ENCODE assay signal across 24 cellular contexts in the genomic region with DNA sequence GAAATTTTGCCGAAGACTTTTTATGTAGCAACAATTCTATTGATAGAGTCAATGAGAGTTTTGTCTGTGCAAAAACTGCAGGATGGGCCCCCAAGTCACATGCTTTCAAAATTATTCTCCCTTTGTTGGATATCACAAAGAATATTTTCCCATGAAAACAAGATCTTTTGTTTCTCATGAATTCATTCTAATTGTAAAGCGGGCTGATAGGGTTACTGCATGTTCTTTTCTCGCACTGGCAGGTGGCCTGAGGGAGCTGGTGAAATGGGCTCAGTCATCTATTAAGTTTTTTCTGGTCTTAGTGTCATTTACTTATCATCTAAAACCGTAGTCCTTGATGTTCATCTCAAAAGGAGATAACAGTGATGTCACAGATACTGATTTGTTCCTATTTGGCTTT. TPM values are rescaled to one million over a fixed set of nuclear protein-coding genes. Genes with fewer than 3 reads are reported as not detected.
DNase-seq lines count a peak whose midpoint lies in the region; ATAC-seq lines count a peak whose summit lies in the region.
"Had no signal": no experiment of that assay in that cellular context is flagged by ENCODE, and none has a peak within 500 bp of the region (broad histone marks: within the 10 kb centered on the region; RNA-seq: fewer than 3 reads in every experiment).

No MANE protein-coding gene starts in this region.

- CTCF ChIA-PET in activated CD8-positive, alpha-beta memory T cell treated with anti-CD3 and anti-CD28 coated beads, Interleukin-2, amount 10 ng/mL, durations not matched to agents 7 days and 5 days (lab: Charles Lee) = no interaction called here

- H3K4me3 Mint-ChIP-seq in activated CD8-positive, alpha-beta memory T cell treated with anti-CD3 and anti-CD28 coated beads, Interleukin-2, amount 10 ng/mL, durations not matched to agents 7 days and 5 days = no peak overlapping the region
- H3K4me3 Mint-ChIP-seq: CD8-positive, alpha-beta memory T cell had no signal

- DNase-seq in Ammon's horn (ENCODE audit: low spot score) (peak; percentile 22), NCI-H146 treated with DMSO at 0.1 percent for 48 hours (lab: John Stamatoyannopoulos, UW; ENCODE audit: unreplicated experiment) (peak; percentile 45), caudate nucleus (lab: John Stamatoyannopoulos, UW) (peak in 11 of 61 donors; percentile 0 to 34 (median 6)), midbrain (lab: John Stamatoyannopoulos, UW) (peak; percentile 18), DMS79 treated with DMSO at 0.1 percent for 48 hours (lab: John Stamatoyannopoulos, UW) (no peak), T-helper 2 cell (no peak), DMS53 treated with DMSO at 0.1 percent for 48 hours (lab: John Stamatoyannopoulos, UW; ENCODE audit: unreplicated experiment) (no peak)
- DNase-seq in activated CD8-positive, alpha-beta memory T cell treated with anti-CD3 and anti-CD28 coated beads, Interleukin-2, amount 10 ng/mL, durations not matched to agents 7 days and 5 days = no peak
- DNase-seq: AML-193; Calu3; CD8-positive, alpha-beta memory T cell; DMS153; GDM1; GOT3; IMR-90; NCI-H1105; NCI-H1694; NCI-H2081; NCI-H226; NCI-H524; OCI-M1; SJCRH30 had no signal

- H3K4me1 Mint-ChIP-seq in activated CD8-positive, alpha-beta memory T cell treated with anti-CD3 and anti-CD28 coated beads, Interleukin-2, amount 10 ng/mL, durations not matched to agents 7 days and 5 days = no peaks in the 10 kb centered on the region

- H3K27me3 Mint-ChIP-seq in activated CD8-positive, alpha-beta memory T cell treated with anti-CD3 and anti-CD28 coated beads, Interleukin-2, amount 10 ng/mL, durations not matched to agents 7 days and 5 days = no peaks in the 10 kb centered on the region

- H3K36me3 Mint-ChIP-seq in activated CD8-positive, alpha-beta memory T cell treated with anti-CD3 and anti-CD28 coated beads, Interleukin-2, amount 10 ng/mL, durations not matched to agents 7 days and 5 days = no peaks in the 10 kb centered on the region
- H3K36me3 Mint-ChIP-seq: CD8-positive, alpha-beta memory T cell had no signal

- no peak overlapping the region for H3K27ac Mint-ChIP-seq in activated CD8-positive, alpha-beta memory T cell treated with anti-CD3 and anti-CD28 coated beads, Interleukin-2, amount 10 ng/mL, durations not matched to agents 7 days and 5 days

- H3K27ac ChIP-seq in caudate nucleus (ENCODE audit: low read depth, low read length) = peak overlapping the region; percentile 69
- H3K27ac ChIP-seq: C4-2B, KMS-11, SJCRH30 had no signal

- no peaks in the 10 kb centered on the region for H3K9me3 Mint-ChIP-seq in activated CD8-positive, alpha-beta memory T cell treated with anti-CD3 and anti-CD28 coated beads, Interleukin-2, amount 10 ng/mL, durations not matched to agents 7 days and 5 days (ENCODE audit: low read depth)
- H3K9me3 Mint-ChIP-seq: CD8-positive, alpha-beta memory T cell had no signal

- ATAC-seq in activated CD8-positive, alpha-beta memory T cell treated with anti-CD3 and anti-CD28 coated beads, Interleukin-2, amount 10 ng/mL, durations not matched to agents 7 days and 5 days = no peak

RNA-seq across cellular contexts. Expression of a gene that starts 44.2 kb away (rescaled TPM):
- 10 to 100 TPM; 57.9 to 77.7 TPM for total RNA-seq in activated CD8-positive, alpha-beta memory T cell treated with anti-CD3 and anti-CD28 coated beads, Interleukin-2, amount 10 ng/mL, durations not matched to agents 7 days and 5 days

Comparison
In these comparisons a context has a peak if more than half of its experiments do, and no peak if none do; other contexts are left out.
1. DNase-seq: peak in Ammon's horn (single experiment), NCI-H146 treated with DMSO at 0.1 percent for 48 hours (single experiment) and midbrain (single experiment); none in DMS79 treated with DMSO at 0.1 percent for 48 hours (single experiment), activated CD8-positive, alpha-beta memory T cell treated with anti-CD3 and anti-CD28 coated beads, Interleukin-2, amount 10 ng/mL, durations not matched to agents 7 days and 5 days (single experiment), T-helper 2 cell (0 of 5) and DMS53 treated with DMSO at 0.1 percent for 48 hours (single experiment).